In genomic region chr1:24951337-24951736, GRCh38 we compare ENCODE assay signal across 19 cellular contexts. TPM values are rescaled to one million over a fixed set of nuclear protein-coding genes. Genes with fewer than 3 reads are reported as not detected.
DNase-seq lines count a peak whose midpoint lies in the region; ATAC-seq and TF ChIP-seq lines count a peak whose summit lies in the region.
"Had no signal": no experiment of that assay in that cellular context is flagged by ENCODE, and none has a peak within 500 bp of the region (broad histone marks: within the 10 kb centered on the region; RNA-seq: fewer than 3 reads in every experiment).

No MANE protein-coding gene starts in this region.

- H2AK5ac ChIP-seq in trophoblast cell (ENCODE audit: low read length), result no peak overlapping the region

- H4K20me1 ChIP-seq in HCT116 (ENCODE audit: insufficient read depth), result no peaks in the 10 kb centered on the region

- H4K12ac ChIP-seq in trophoblast cell (ENCODE audit: low read depth, low read length), result no peak overlapping the region

- no peak for TF ChIP-seq CTCF in HCT116 (IDR thresholded peaks at IDR 0.05 in 2 of 3, conservative IDR thresholded peaks at IDR 0.05 in 1 of 3; ENCODE audit: borderline replicate concordance in 1 of 3, insufficient read depth in 1 of 3, low read depth in 2 of 3, low read length in 2 of 3)

- TF ChIP-seq RAD21 in HCT116 (IDR thresholded peaks at IDR 0.05; ENCODE audit: low read depth), result no peak

- CTCF ChIA-PET in HCT116 (lab: Charles Lee), result interaction anchor here (1.2 to 1.4 kb wide), 2 partner anchors 19 to 53 kb away, joined by 3 to 7 read pairs; no protein-coding TSS in a partner anchor

- H2AFZ ChIP-seq in HCT116 (ENCODE audit: low read depth, low read length, poor library complexity, severe bottlenecking) (no peak overlapping the region), trophoblast cell (ENCODE audit: insufficient read depth, low read length, poor library complexity) (no peak overlapping the region)

- H3K4me1 ChIP-seq in HCT116 (ENCODE audit: control insufficient read depth in 1 of 2, insufficient read depth in 2 of 2, low read length in 2 of 2) (peaks cover 0 to 27% of the 10 kb centered on the region in 2 experiments; a peak in 2 of 4 replicates), trophoblast cell (ENCODE audit: control insufficient read depth in 1 of 2, insufficient read depth in 2 of 2, low read length in 2 of 2) (peaks cover 11 to 13% of the 10 kb centered on the region in 2 experiments)
- H3K4me1 ChIP-seq: transverse colon had no signal

- peak overlapping the region; percentile 84 for H3K27ac Mint-ChIP-seq in activated T-cell treated with anti-CD3 and anti-CD28 coated beads, Interleukin-2, amount 50 U/mL, for 72 hours
- peak overlapping the region; percentile 81 to 91 for H3K27ac Mint-ChIP-seq in activated naive CD4-positive, alpha-beta T cell treated with anti-CD3 and anti-CD28 coated beads, Interleukin-2, amount 50 U/mL, for 72 hours

- peak overlapping the region; percentile 40 to 43 for H3K4me3 Mint-ChIP-seq in activated T-cell treated with anti-CD3 and anti-CD28 coated beads, Interleukin-2, amount 50 U/mL, for 72 hours
- H3K4me3 Mint-ChIP-seq: activated T-cell treated with anti-CD3 and anti-CD28 coated beads, Interleukin-2, amount 50 U/mL, for 4 hours; neural crest cell had no signal

- no peak overlapping the region for H2BK120ac ChIP-seq in trophoblast cell (ENCODE audit: insufficient read depth, low read length, poor library complexity)

- H3K36me3 ChIP-seq in HCT116 (ENCODE audit: control insufficient read depth in 1 of 2, insufficient read depth in 2 of 2, low read length in 2 of 2) (no peaks in the 10 kb centered on the region), trophoblast cell (ENCODE audit: control insufficient read depth in 1 of 2, insufficient read depth in 2 of 2, low read length in 2 of 2) (no peaks in the 10 kb centered on the region)
- H3K36me3 ChIP-seq: transverse colon had no signal

- H3K9me3 ChIP-seq in HCT116 (ENCODE audit: control insufficient read depth in 1 of 2, insufficient read depth in 1 of 2, low read depth in 1 of 2, low read length in 2 of 2) (no peaks in the 10 kb centered on the region), trophoblast cell (ENCODE audit: insufficient read depth, low read depth, low read length) (no peaks in the 10 kb centered on the region)
- H3K9me3 ChIP-seq: transverse colon had no signal

- intact Hi-C loops in HCT116 (cut with micrococcal nuclease), result no loop called here

- H4K8ac ChIP-seq in trophoblast cell (ENCODE audit: low read depth, low read length), result no peak overlapping the region

- no CpG with 5 or more reads among the region's 6 CpGs for WGBS in trophoblast cell (ENCODE audit: extremely low coverage, insufficient coverage, insufficient read length)

- DNase-seq in activated T-cell treated with anti-CD3 and anti-CD28 coated beads, Interleukin-2, amount 50 U/mL, for 72 hours, result no peak
- DNase-seq in activated T-cell treated with anti-CD3 and anti-CD28 coated beads for 4 hours, result no peak
- DNase-seq in HCT116 (ENCODE audit: low read depth, low spot score), result no peak
- DNase-seq in activated naive CD4-positive, alpha-beta T cell treated with anti-CD3 and anti-CD28 coated beads, Interleukin-2, amount 50 U/mL, for 72 hours (ENCODE audit: low spot score in 2 of 2), result no peak
- DNase-seq in trophoblast cell, result peak; percentile 53 to 73
- no peak for DNase-seq in Ammon's horn (ENCODE audit: low spot score)
- DNase-seq: activated CD4-positive, alpha-beta T cell treated with anti-CD3 and anti-CD28 coated beads for 48 hours; activated T-cell treated with anti-CD3 and anti-CD28 coated beads, Interleukin-2, amount 50 U/mL, for 4 hours; amygdala; CD4-positive, CD25-positive, alpha-beta regulatory T cell; DMS153; left colon; NCI-H1417 treated with DMSO at 0.1 percent for 48 hours; NCI-H524 treated with DMSO at 0.1 percent for 48 hours; transverse colon had no signal

- no peaks in the 10 kb centered on the region for H3K9me3 Mint-ChIP-seq in activated T-cell treated with anti-CD3 and anti-CD28 coated beads, Interleukin-2, amount 50 U/mL, for 72 hours
- no peaks in the 10 kb centered on the region for H3K9me3 Mint-ChIP-seq in activated naive CD4-positive, alpha-beta T cell treated with anti-CD3 and anti-CD28 coated beads, Interleukin-2, amount 50 U/mL, for 72 hours
- H3K9me3 Mint-ChIP-seq: activated T-cell treated with anti-CD3 and anti-CD28 coated beads, Interleukin-2, amount 50 U/mL, for 4 hours; CD4-positive, CD25-positive, alpha-beta regulatory T cell; neural crest cell had no signal

- H3K18ac ChIP-seq in trophoblast cell (ENCODE audit: low read length), result no peak overlapping the region

- no TSS peak for BruUV-seq in HCT116 (replicated peaks; lab: Mats Ljungman, UMichigan)

- POLR2A ChIA-PET in HCT116 (lab: Charles Lee), result no interaction called here

- no peaks in the 10 kb centered on the region for H3K79me1 ChIP-seq in trophoblast cell (ENCODE audit: low read length)

- peaks cover 20 to 51% of the 10 kb centered on the region in 2 donors for H3K36me3 Mint-ChIP-seq in activated T-cell treated with anti-CD3 and anti-CD28 coated beads, Interleukin-2, amount 50 U/mL, for 72 hours (ENCODE audit: insufficient read depth in 2 of 2)
- H3K36me3 Mint-ChIP-seq in activated naive CD4-positive, alpha-beta T cell treated with anti-CD3 and anti-CD28 coated beads, Interleukin-2, amount 50 U/mL, for 72 hours, result peaks cover 44 to 47% of the 10 kb centered on the region in 2 donors
- H3K36me3 Mint-ChIP-seq: CD4-positive, CD25-positive, alpha-beta regulatory T cell had no signal

- no peak overlapping the region for H3K4ac ChIP-seq in trophoblast cell (ENCODE audit: low read depth, low read length)

- H3K27ac ChIP-seq in HCT116 (ENCODE audit: low read depth, low read length) (no peak overlapping the region), trophoblast cell (ENCODE audit: low read depth, low read length) (no peak overlapping the region)
- H3K27ac ChIP-seq: transverse colon had no signal

- no peak overlapping the region for H2BK12ac ChIP-seq in trophoblast cell (ENCODE audit: low read length)

- H3K23ac ChIP-seq in trophoblast cell (ENCODE audit: low read length), result no peak overlapping the region

- no peaks in the 10 kb centered on the region for H3K27me3 Mint-ChIP-seq in activated T-cell treated with anti-CD3 and anti-CD28 coated beads, Interleukin-2, amount 50 U/mL, for 72 hours (ENCODE audit: low read depth)
- H3K27me3 Mint-ChIP-seq: CD4-positive, CD25-positive, alpha-beta regulatory T cell had no signal

- no peak overlapping the region for H3K14ac ChIP-seq in trophoblast cell (ENCODE audit: low read length)

- RAD21 ChIA-PET in HCT116 (lab: Charles Lee; ENCODE audit: low non-redundant PET in 1 of 2, low total read pairs in 2 of 2, uncharacterized antibody in 2 of 2, unreplicated experiment in 2 of 2), result no interaction called here

- H2BK5ac ChIP-seq in trophoblast cell (ENCODE audit: low read depth, low read length, poor library complexity), result no peak overlapping the region

- H3K79me2 ChIP-seq in HCT116 (ENCODE audit: insufficient read depth, low read length) (no peaks in the 10 kb centered on the region), trophoblast cell (ENCODE audit: control insufficient read depth, insufficient read depth, low read length, poor library complexity) (no peaks in the 10 kb centered on the region)

- TF ChIP-seq POLR2A in HCT116 (IDR thresholded peaks at IDR 0.05; ENCODE audit: borderline replicate concordance, extremely low read depth, insufficient read depth, insufficient read length), result no peak

- no peak for ATAC-seq in activated T-cell treated with anti-CD3 and anti-CD28 coated beads, Interleukin-2, amount 50 U/mL, for 72 hours (replicated peaks in 1 of 2)
- ATAC-seq in HCT116, result no peak
- ATAC-seq in activated naive CD4-positive, alpha-beta T cell treated with anti-CD3 and anti-CD28 coated beads, Interleukin-2, amount 50 U/mL, for 72 hours, result peak in 1 of 2 donors; percentile 5
- ATAC-seq in GM21515 (IDR thresholded peaks at IDR 0.05; ENCODE audit: unreplicated experiment), result no peak
- no peak for ATAC-seq in HG03354 (IDR thresholded peaks at IDR 0.05; ENCODE audit: poor library complexity, severe bottlenecking, unreplicated experiment)
- ATAC-seq: activated T-cell treated with anti-CD3 and anti-CD28 coated beads, Interleukin-2, amount 50 U/mL, for 4 hours; left colon; Right ventricle myocardium inferior had no signal

- H4K91ac ChIP-seq in trophoblast cell (ENCODE audit: low read depth, low read length), result no peak overlapping the region

- peaks cover 98% of the 10 kb centered on the region for H3K4me1 Mint-ChIP-seq in activated T-cell treated with anti-CD3 and anti-CD28 coated beads, Interleukin-2, amount 50 U/mL, for 72 hours (ENCODE audit: low read depth)

- H3K9me2 ChIP-seq in HCT116 (ENCODE audit: insufficient read depth), result no peaks in the 10 kb centered on the region

- H3K4me2 ChIP-seq in HCT116 (ENCODE audit: low read length) (no peak overlapping the region), trophoblast cell (ENCODE audit: low read length) (no peak overlapping the region)

- H3K9ac ChIP-seq in HCT116 (ENCODE audit: low read length), result no peak overlapping the region
- no peak overlapping the region for H3K9ac ChIP-seq in trophoblast cell (ENCODE audit: low read length)

- H3K27me3 ChIP-seq in HCT116 (ENCODE audit: insufficient read depth, low read length), result no peaks in the 10 kb centered on the region
- no peaks in the 10 kb centered on the region for H3K27me3 ChIP-seq in trophoblast cell (ENCODE audit: insufficient read depth, low read length)
- H3K27me3 ChIP-seq: transverse colon had no signal

- no peak overlapping the region for H3K4me3 ChIP-seq in HCT116 (replicated peaks in 1 of 2; ENCODE audit: low read depth in 1 of 2, low read length in 2 of 2)
- H3K4me3 ChIP-seq in trophoblast cell (ENCODE audit: low read depth, low read length), result no peak overlapping the region
- H3K4me3 ChIP-seq: transverse colon had no signal

TF ChIP-seq in HCT116, 20 proteins besides CTCF, POLR2A, EP300 and RAD21:
- TF ChIP-seq CEBPB (IDR thresholded peaks at IDR 0.05; ENCODE audit: low read depth) (no peak), ZNF274 (IDR thresholded peaks at IDR 0.05; ENCODE audit: low read depth, low read length) (no peak), SIN3A (IDR thresholded peaks at IDR 0.05; ENCODE audit: low read depth) (no peak), CBX3 (IDR thresholded peaks at IDR 0.05; ENCODE audit: low read depth) (peak; percentile 32; the same call in 1 of the 2 replicates), FOSL1 (IDR thresholded peaks at IDR 0.05; ENCODE audit: low read depth) (peak; percentile 24; the same call in 1 of the 2 replicates), SP1 (IDR thresholded peaks at IDR 0.05; ENCODE audit: low read depth) (0 out of 2 replicates have a peak, but pooled peaks have one; percentile 17)
TF ChIP-seq in HCT116: peak in this region for 3.

RNA-seq across cellular contexts. Expression of gene RUNX3, which starts 21.3 kb away (rescaled TPM):
- total RNA-seq in activated T-cell treated with anti-CD3 and anti-CD28 coated beads, Interleukin-2, amount 50 U/mL, for 72 hours, result 100 to 1,000 TPM; 254 to 298 TPM
- 22.6 TPM for total RNA-seq in HCT116 (2021; ENCODE audit: unreplicated experiment)
- 20.2 and 25.3 TPM in 2 replicates for polyA plus RNA-seq in HCT116 (2012)
- total RNA-seq in activated naive CD4-positive, alpha-beta T cell treated with anti-CD3 and anti-CD28 coated beads, Interleukin-2, amount 50 U/mL, for 72 hours, result 100 to 1,000 TPM; 119 to 136 TPM
- polyA plus RNA-seq in trophoblast cell (2013), result 0.03 and 0.11 TPM in 2 replicates

Comparison
In these comparisons a context has a peak if more than half of its experiments do, and no peak if none do; other contexts are left out.
1. DNase-seq: peak in trophoblast cell (2 of 2); none in activated T-cell treated with anti-CD3 and anti-CD28 coated beads, Interleukin-2, amount 50 U/mL, for 72 hours (0 of 2), activated T-cell treated with anti-CD3 and anti-CD28 coated beads for 4 hours (single experiment), HCT116 (single experiment), activated naive CD4-positive, alpha-beta T cell treated with anti-CD3 and anti-CD28 coated beads, Interleukin-2, amount 50 U/mL, for 72 hours (0 of 2) and Ammon's horn (single experiment).